1 cellular context compared by ENCODE assay signal in genomic region chrX:109347618-109348017, GRCh38.
TF ChIP-seq lines count a peak whose summit lies in the region.

No MANE protein-coding gene starts in this region.

TF ChIP-seq in GM23338, 12 proteins besides CTCF, POLR2A, EP300 and RAD21 (continued from another document):
- TF ChIP-seq ZNF462 (CRISPR knock-in tag; IDR thresholded peaks at IDR 0.05): no peak
- no peak for TF ChIP-seq ZNF114 (CRISPR knock-in tag; IDR thresholded peaks at IDR 0.05)
- no peak for TF ChIP-seq NANOG (IDR thresholded peaks at IDR 0.05; ENCODE audit: borderline replicate concordance)
